8 cellular contexts compared by ENCODE assay signal in the genomic region with DNA sequence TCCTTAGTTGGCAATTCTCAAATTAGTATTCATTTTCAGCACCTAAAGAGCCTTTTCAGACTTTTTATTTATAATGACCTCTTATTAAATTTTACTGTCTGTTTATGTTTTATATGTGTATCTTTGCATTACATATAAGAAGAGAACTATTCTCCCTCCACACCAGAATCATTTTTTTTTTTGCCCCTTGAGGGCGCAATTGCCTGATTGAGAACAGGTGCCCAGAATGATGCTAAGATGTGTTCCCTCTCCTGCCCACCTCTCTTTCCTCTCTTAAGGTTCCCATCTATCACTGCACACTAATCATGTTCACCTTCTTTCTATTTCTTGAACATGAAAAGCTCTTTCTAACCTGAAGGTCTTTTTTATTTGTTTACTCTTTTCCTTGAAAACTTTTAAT. TPM values are rescaled to one million over a fixed set of nuclear protein-coding genes. Genes with fewer than 3 reads are reported as not detected.
DNase-seq lines count a peak whose midpoint lies in the region; ATAC-seq and TF ChIP-seq lines count a peak whose summit lies in the region.

No MANE protein-coding gene starts in this region.

- H3K4me1 ChIP-seq in KMS-11 (ENCODE audit: low read depth, poor library complexity, severe bottlenecking), result peaks cover 12% of the 10 kb centered on the region

- in situ Hi-C loops in ACHN (cut with HindIII; ENCODE audit: low pct_ligation_motif_present, low pct_unique_long_range_greater_than_20kb, low sequenced_read_pairs), result no loop called here
- in situ Hi-C loops in astrocyte of the cerebellum (cut with HindIII; ENCODE audit: low sequenced_read_pairs), result no loop called here

- no peaks in the 10 kb centered on the region for H3K27me3 Mint-ChIP-seq in endothelial cell (ENCODE audit: unreplicated experiment)

- H2AFZ ChIP-seq in KMS-11 (ENCODE audit: low read depth), result no peak overlapping the region

- TF ChIP-seq CTCF in KMS-11 (conservative IDR thresholded peaks at IDR 0.05; ENCODE audit: low read depth, low read length) (peak; percentile 69), astrocyte of the cerebellum (IDR thresholded peaks at IDR 0.05; ENCODE audit: low read depth, low read length, missing control alignments) (peak; percentile 36), endothelial cell (IDR thresholded peaks at IDR 0.05; ENCODE audit: unreplicated experiment) (no peak)

- no peak overlapping the region for H3K4me3 ChIP-seq in KMS-11 (IDR thresholded peaks at IDR 0.05; ENCODE audit: insufficient read depth, low read depth, low read length)
- H3K4me3 ChIP-seq in astrocyte of the cerebellum (ENCODE audit: low read depth, low read length), result no peak overlapping the region

- no peaks in the 10 kb centered on the region for H3K79me2 ChIP-seq in KMS-11 (ENCODE audit: insufficient read depth, low read depth)

- ATAC-seq in GM18520 (IDR thresholded peaks at IDR 0.05; ENCODE audit: unreplicated experiment), result peak; percentile 47

- H3K4me2 ChIP-seq in KMS-11, result no peak overlapping the region

- H3K27me3 ChIP-seq in KMS-11 (ENCODE audit: insufficient read depth, low read depth), result no peaks in the 10 kb centered on the region

- H3K27ac Mint-ChIP-seq in endothelial cell (ENCODE audit: unreplicated experiment), result no peak overlapping the region

- no peaks in the 10 kb centered on the region for H4K20me1 ChIP-seq in KMS-11 (ENCODE audit: insufficient read depth)

- H3K36me3 Mint-ChIP-seq in endothelial cell (ENCODE audit: low read depth, unreplicated experiment), result no peaks in the 10 kb centered on the region

- H3K27ac ChIP-seq in KMS-11, result no peak overlapping the region

- no peaks in the 10 kb centered on the region for H3K36me3 ChIP-seq in KMS-11 (ENCODE audit: insufficient read depth)

- no peaks in the 10 kb centered on the region for H3K9me3 Mint-ChIP-seq in endothelial cell (ENCODE audit: unreplicated experiment)

- H3K4me1 Mint-ChIP-seq in endothelial cell (ENCODE audit: unreplicated experiment), result no peaks in the 10 kb centered on the region

- H3K4me3 Mint-ChIP-seq in endothelial cell (ENCODE audit: unreplicated experiment), result no peak overlapping the region

- H3K9ac ChIP-seq in KMS-11, result no peak overlapping the region

- DNase-seq in ACHN (peak; percentile 47), astrocyte of the cerebellum (ENCODE audit: low read depth) (no peak), SK-N-DZ (ENCODE audit: low spot score) (no peak), NCI-H2171 (lab: John Stamatoyannopoulos, UW) (no peak), endothelial cell (ENCODE audit: low spot score) (no peak), 8988T (no peak)

RNA-seq across cellular contexts. Expression of a gene that starts 44.2 kb away (rescaled TPM):
- not detected in 2 replicates for polyA plus RNA-seq in SK-N-DZ (2014; cell fraction: cytosol; rRNA removed)
- not detected in 2 replicates for polyA plus RNA-seq in SK-N-DZ (2014; cell fraction: nucleus; rRNA removed)
- not detected for total RNA-seq in endothelial cell (ENCODE audit: unreplicated experiment)

RNA-seq across cellular contexts. Expression of a gene that starts 44.9 kb away (rescaled TPM):
- polyA plus RNA-seq in SK-N-DZ (2014; cell fraction: cytosol; rRNA removed), result not detected in 2 replicates
- not detected in 2 replicates for polyA plus RNA-seq in SK-N-DZ (2014; cell fraction: nucleus; rRNA removed)
- not detected for total RNA-seq in endothelial cell (ENCODE audit: unreplicated experiment)
